In genomic region chr22:49966716-49967332, GRCh38 we compare ENCODE assay signal across 1 cellular context.
TF ChIP-seq lines count a peak whose summit lies in the region.

No MANE protein-coding gene starts in this region.

TF ChIP-seq in HepG2, 621 proteins besides CTCF, POLR2A, EP300 and RAD21 (continued from another document and continues in another):
- TF ChIP-seq RARG (CRISPR knock-in tag; IDR thresholded peaks at IDR 0.05; ENCODE audit: low read depth) (no peak), TIGD3 (CRISPR knock-in tag; IDR thresholded peaks at IDR 0.05; ENCODE audit: borderline replicate concordance) (no peak), RAD51 (IDR thresholded peaks at IDR 0.05; ENCODE audit: borderline replicate concordance) (no peak), ZNF432 (CRISPR knock-in tag; IDR thresholded peaks at IDR 0.05; ENCODE audit: borderline replicate concordance) (no peak), NBN (conservative IDR thresholded peaks at IDR 0.05) (no peak), ZNF510 (CRISPR knock-in tag; IDR thresholded peaks at IDR 0.05; ENCODE audit: low read depth) (no peak), GZF1 (CRISPR knock-in tag; IDR thresholded peaks at IDR 0.05) (0 out of 2 replicates have a peak, but pooled peaks have one; percentile 55), KDM6A (CRISPR knock-in tag; IDR thresholded peaks at IDR 0.05; ENCODE audit: low read depth) (no peak), SOX6 (IDR thresholded peaks at IDR 0.05) (no peak), SOX6 (CRISPR knock-in tag; IDR thresholded peaks at IDR 0.05) (peak; percentile 45), DBP (CRISPR knock-in tag; IDR thresholded peaks at IDR 0.05; ENCODE audit: not compliant biosample characterization) (no peak), ARNTL (CRISPR knock-in tag; IDR thresholded peaks at IDR 0.05) (peak; percentile 55; the same call in 1 of the 2 replicates), ZBTB21 (CRISPR knock-in tag; IDR thresholded peaks at IDR 0.05) (no peak), SALL1 (CRISPR knock-in tag; IDR thresholded peaks at IDR 0.05) (peak; percentile 50; the same call in 1 of the 2 replicates), MED13 (CRISPR knock-in tag; IDR thresholded peaks at IDR 0.05) (no peak), HNRNPH1 (optimal IDR thresholded peaks at IDR 0.05; ENCODE audit: low read depth, low read length) (no peak), ZBTB20 (CRISPR knock-in tag; IDR thresholded peaks at IDR 0.05; ENCODE audit: borderline replicate concordance, low read depth) (peak; percentile 4; the same call in 1 of the 2 replicates), ZNF670 (CRISPR knock-in tag; IDR thresholded peaks at IDR 0.05; ENCODE audit: borderline replicate concordance) (peak; percentile 1; the same call in 1 of the 2 replicates), ZBTB10 (CRISPR knock-in tag; IDR thresholded peaks at IDR 0.05; ENCODE audit: borderline replicate concordance) (no peak), HBP1 (CRISPR knock-in tag; IDR thresholded peaks at IDR 0.05; ENCODE audit: low read depth) (no peak; the same call in 1 of the 2 replicates), REST (IDR thresholded peaks at IDR 0.05; ENCODE audit: borderline replicate concordance in 1 of 2, low read depth in 1 of 2, low read length in 2 of 2) (no peak), ZNF18 (CRISPR knock-in tag; IDR thresholded peaks at IDR 0.05; ENCODE audit: insufficient replicate concordance) (no peak), HNRNPUL1 (IDR thresholded peaks at IDR 0.05; ENCODE audit: low read depth, low read length) (no peak), FOSL1 (CRISPR knock-in tag; IDR thresholded peaks at IDR 0.05; ENCODE audit: borderline replicate concordance) (no peak), GATA4 (IDR thresholded peaks at IDR 0.05; ENCODE audit: borderline replicate concordance, low read depth) (0 out of 2 replicates have a peak, but pooled peaks have one; percentile 23), SOX13 (IDR thresholded peaks at IDR 0.05) (no peak), SOX13 (CRISPR knock-in tag; conservative IDR thresholded peaks at IDR 0.05 in 1 of 2, IDR thresholded peaks at IDR 0.05 in 1 of 2) (no peak), PITX1 (CRISPR knock-in tag; IDR thresholded peaks at IDR 0.05) (no peak), WIZ (CRISPR knock-in tag; IDR thresholded peaks at IDR 0.05) (no peak), MLLT10 (CRISPR knock-in tag; IDR thresholded peaks at IDR 0.05) (no peak), STAT5B (CRISPR knock-in tag; IDR thresholded peaks at IDR 0.05) (no peak), ZKSCAN8 (CRISPR knock-in tag; IDR thresholded peaks at IDR 0.05; ENCODE audit: borderline replicate concordance) (no peak), ZNF318 (CRISPR knock-in tag; IDR thresholded peaks at IDR 0.05) (no peak; the same call in 1 of the 2 replicates), SYNCRIP (IDR thresholded peaks at IDR 0.05; ENCODE audit: insufficient read depth, low read depth, low read length) (no peak), MAFG (CRISPR knock-in tag; IDR thresholded peaks at IDR 0.05) (no peak), MTF1 (CRISPR knock-in tag; IDR thresholded peaks at IDR 0.05) (no peak), KLF9 (CRISPR knock-in tag; IDR thresholded peaks at IDR 0.05; ENCODE audit: low read depth) (no peak)
- TF ChIP-seq, protein P1, sequence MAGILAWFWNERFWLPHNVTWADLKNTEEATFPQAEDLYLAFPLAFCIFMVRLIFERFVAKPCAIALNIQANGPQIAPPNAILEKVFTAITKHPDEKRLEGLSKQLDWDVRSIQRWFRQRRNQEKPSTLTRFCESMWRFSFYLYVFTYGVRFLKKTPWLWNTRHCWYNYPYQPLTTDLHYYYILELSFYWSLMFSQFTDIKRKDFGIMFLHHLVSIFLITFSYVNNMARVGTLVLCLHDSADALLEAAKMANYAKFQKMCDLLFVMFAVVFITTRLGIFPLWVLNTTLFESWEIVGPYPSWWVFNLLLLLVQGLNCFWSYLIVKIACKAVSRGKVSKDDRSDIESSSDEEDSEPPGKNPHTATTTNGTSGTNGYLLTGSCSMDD (CRISPR knock-in tag; IDR thresholded peaks at IDR 0.05): no peak
- TF ChIP-seq, protein P2, sequence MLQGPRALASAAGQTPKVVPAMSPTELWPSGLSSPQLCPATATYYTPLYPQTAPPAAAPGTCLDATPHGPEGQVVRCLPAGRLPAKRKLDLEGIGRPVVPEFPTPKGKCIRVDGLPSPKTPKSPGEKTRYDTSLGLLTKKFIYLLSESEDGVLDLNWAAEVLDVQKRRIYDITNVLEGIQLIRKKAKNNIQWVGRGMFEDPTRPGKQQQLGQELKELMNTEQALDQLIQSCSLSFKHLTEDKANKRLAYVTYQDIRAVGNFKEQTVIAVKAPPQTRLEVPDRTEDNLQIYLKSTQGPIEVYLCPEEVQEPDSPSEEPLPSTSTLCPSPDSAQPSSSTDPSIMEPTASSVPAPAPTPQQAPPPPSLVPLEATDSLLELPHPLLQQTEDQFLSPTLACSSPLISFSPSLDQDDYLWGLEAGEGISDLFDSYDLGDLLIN (CRISPR knock-in tag; IDR thresholded peaks at IDR 0.05; ENCODE audit: borderline replicate concordance): no peak
